Comparison of ENCODE assay signal across 13 cellular contexts in genomic region chr11:66008468-66009101, GRCh38. TPM values are rescaled to one million over a fixed set of nuclear protein-coding genes. Genes with fewer than 3 reads are reported as not detected.
DNase-seq lines count a peak whose midpoint lies in the region.
"Had no signal": no experiment of that assay in that cellular context is flagged by ENCODE, and none has a peak within 500 bp of the region (broad histone marks: within the 10 kb centered on the region; RNA-seq: fewer than 3 reads in every experiment).

No MANE protein-coding gene starts in this region.

- peaks cover 16 to 24% of the 10 kb centered on the region in 2 donors for H3K36me3 ChIP-seq in neuronal stem cell (replicated peaks in 1 of 2; ENCODE audit: control insufficient read depth in 2 of 2, insufficient read depth in 2 of 2, low read length in 2 of 2)

- H2BK12ac ChIP-seq in neuronal stem cell (ENCODE audit: low read length) = no peak overlapping the region

- H3K4ac ChIP-seq in neuronal stem cell (ENCODE audit: low read length) = no peak overlapping the region

- no peak overlapping the region for H4K8ac ChIP-seq in neuronal stem cell (ENCODE audit: low read depth, low read length)

- no peak overlapping the region for H2BK15ac ChIP-seq in neuronal stem cell (ENCODE audit: low read length)

- H3K23ac ChIP-seq in neuronal stem cell (ENCODE audit: low read depth, low read length, poor library complexity) = no peak overlapping the region

- no peak overlapping the region for H3K9ac ChIP-seq in neuronal stem cell (ENCODE audit: low read depth, low read length, poor library complexity)

- no peak overlapping the region for H4K91ac ChIP-seq in neuronal stem cell (ENCODE audit: low read depth, low read length, poor library complexity)

- H3K18ac ChIP-seq in neuronal stem cell (ENCODE audit: low read length) = no peak overlapping the region

- H3K4me1 ChIP-seq in neuronal stem cell (ENCODE audit: control insufficient read depth in 2 of 2, insufficient read depth in 1 of 2, low read depth in 1 of 2, low read length in 2 of 2) = peaks cover 5 to 7% of the 10 kb centered on the region in 2 donors

- in situ Hi-C loops in T47D (cut with HindIII; ENCODE audit: low pct_unique_long_range_greater_than_20kb, low sequenced_read_pairs) = no loop called here

- H3K27ac ChIP-seq in neuronal stem cell (replicated peaks; ENCODE audit: low read length) = no peak overlapping the region

- H3K27me3 ChIP-seq in neuronal stem cell (ENCODE audit: control insufficient read depth in 3 of 3, insufficient read depth in 3 of 3, low read depth in 1 of 3, low read length in 3 of 3) = peaks cover 0 to 38% (median 20%) of the 10 kb centered on the region in 3 experiments

- H3K14ac ChIP-seq in neuronal stem cell (ENCODE audit: low read length) = no peak overlapping the region

- H2AK5ac ChIP-seq in neuronal stem cell (ENCODE audit: low read depth, low read length) = no peak overlapping the region

- no peak overlapping the region for H3K4me2 ChIP-seq in neuronal stem cell (ENCODE audit: insufficient read depth, low read length, poor library complexity, severe bottlenecking)

- no peak overlapping the region for H2BK120ac ChIP-seq in neuronal stem cell (ENCODE audit: low read depth, low read length)

- no CpG with 5 or more reads among the region's 10 CpGs for WGBS in neuronal stem cell (ENCODE audit: extremely low coverage in 2 of 2, insufficient read length in 2 of 2, insufficient replicate concordance in 1 of 2), 2 donors

- H3K79me1 ChIP-seq in neuronal stem cell (ENCODE audit: low read depth, low read length) = peaks cover 5% of the 10 kb centered on the region

- peaks cover 0 to 2% of the 10 kb centered on the region in 2 donors for H3K9me3 ChIP-seq in neuronal stem cell (replicated peaks in 1 of 2; ENCODE audit: control insufficient read depth in 2 of 2, insufficient read depth in 1 of 2, low read depth in 1 of 2, low read length in 2 of 2)

- peak overlapping the region; percentile 78 for H2AFZ ChIP-seq in neuronal stem cell (ENCODE audit: low read length)

- H3K4me3 ChIP-seq in neuronal stem cell (ENCODE audit: low read length in 2 of 2) = no peak overlapping the region

- DNase-seq in D341Med (ENCODE audit: low spot score) (peak; percentile 53), LoVo (ENCODE audit: low spot score) (peak; percentile 38), T47D (ENCODE audit: low read depth in 1 of 2, low spot score in 1 of 2) (peak; percentile 67 to 72), neuronal stem cell (ENCODE audit: low spot score) (no peak), NCI-H748 (lab: John Stamatoyannopoulos, UW; ENCODE audit: unreplicated experiment) (no peak), occipital lobe (lab: John Stamatoyannopoulos, UW) (no peak), SKM-1 (lab: John Stamatoyannopoulos, UW; ENCODE audit: unreplicated experiment) (no peak)
- no peak for DNase-seq in activated naive CD4-positive, alpha-beta T cell (lab: John Stamatoyannopoulos, UW)
- DNase-seq: activated effector memory CD4-positive, alpha-beta T cell treated with anti-CD3 and anti-CD28 coated beads, Interleukin-2, amount 50 U/mL, for 16 hours; CD4-positive, alpha-beta memory T cell; effector memory CD4-positive, alpha-beta T cell; NCI-H146; stimulated activated naive CD8-positive, alpha-beta T cell treated with anti-CD3 and anti-CD28 coated beads, Interleukin-15, Interleukin-2, amounts not matched to agents 100 U/mL and 50 U/mL, for 24 hours had no signal

- no peak overlapping the region for H2BK5ac ChIP-seq in neuronal stem cell (ENCODE audit: low read length)

RNA-seq across cellular contexts. Expression of gene CST6, which starts 3.2 kb away (rescaled TPM):
- not detected for polyA plus RNA-seq in neuronal stem cell (2013, experiment 1 of 2)
- not detected for polyA plus RNA-seq in neuronal stem cell (2013, experiment 2 of 2)
- total RNA-seq in occipital lobe = not detected
- total RNA-seq: CD4-positive, alpha-beta memory T cell had no signal
- polyA plus RNA-seq: CD4-positive, alpha-beta memory T cell had no signal

RNA-seq across cellular contexts. Expression of gene BANF1, which starts 6.3 kb away (rescaled TPM):
- polyA plus RNA-seq in neuronal stem cell (2013, experiment 1 of 2) = 485 TPM
- 490 TPM for polyA plus RNA-seq in neuronal stem cell (2013, experiment 2 of 2)
- 16.7 TPM for total RNA-seq in occipital lobe

RNA-seq across cellular contexts. Expression of gene EIF1AD, which starts 6.6 kb away (rescaled TPM):
- polyA plus RNA-seq in neuronal stem cell (2013, experiment 1 of 2) = 18.8 TPM
- 20.0 TPM for polyA plus RNA-seq in neuronal stem cell (2013, experiment 2 of 2)
- 20.7 TPM for total RNA-seq in occipital lobe

RNA-seq across cellular contexts. Expression of gene CATSPER1, which starts 17.7 kb away (rescaled TPM):
- polyA plus RNA-seq in neuronal stem cell (2013, experiment 1 of 2) = 0.07 TPM
- polyA plus RNA-seq in neuronal stem cell (2013, experiment 2 of 2) = not detected
- not detected for total RNA-seq in occipital lobe
- total RNA-seq: CD4-positive, alpha-beta memory T cell had no signal
- polyA plus RNA-seq: CD4-positive, alpha-beta memory T cell had no signal

RNA-seq across cellular contexts. Expression of gene GAL3ST3, which starts 40.4 kb away (rescaled TPM):
- 24.0 TPM for polyA plus RNA-seq in neuronal stem cell (2013, experiment 1 of 2)
- polyA plus RNA-seq in neuronal stem cell (2013, experiment 2 of 2) = 23.0 TPM
- 14.0 TPM for total RNA-seq in occipital lobe
- total RNA-seq: CD4-positive, alpha-beta memory T cell had no signal
- polyA plus RNA-seq: CD4-positive, alpha-beta memory T cell had no signal

Comparison
In these comparisons a context has a peak if more than half of its experiments do, and no peak if none do; other contexts are left out.
1. DNase-seq: peak in D341Med (single experiment), LoVo (single experiment) and T47D (2 of 2); none in neuronal stem cell (single experiment), activated naive CD4-positive, alpha-beta T cell (0 of 4), NCI-H748 (single experiment), occipital lobe (single experiment) and SKM-1 (single experiment).